ENCODE assay signal across 9 cellular contexts in the genomic region with DNA sequence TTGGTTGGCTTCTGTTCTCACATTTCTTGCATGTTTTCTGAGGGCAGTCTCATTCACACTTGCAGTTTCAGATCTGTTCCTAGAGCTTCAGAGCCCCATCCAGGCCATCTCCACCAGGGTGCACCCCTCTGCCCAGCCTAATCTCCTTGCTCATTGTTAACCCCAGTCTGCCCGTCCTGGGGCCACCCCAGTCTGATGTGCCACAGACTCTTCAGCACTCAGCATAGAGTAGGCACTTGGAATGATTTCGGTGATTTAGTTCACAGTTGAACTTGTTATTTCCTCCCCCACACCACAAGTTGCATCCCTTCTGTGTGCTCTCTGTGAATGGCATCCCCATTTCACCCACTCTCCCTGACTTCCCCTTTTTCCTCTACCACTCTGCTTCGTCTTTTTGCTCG. TPM values are rescaled to one million over a fixed set of nuclear protein-coding genes. Genes with fewer than 3 reads are reported as not detected.
DNase-seq lines count a peak whose midpoint lies in the region; ATAC-seq and TF ChIP-seq lines count a peak whose summit lies in the region.
"Had no signal": no experiment of that assay in that cellular context is flagged by ENCODE, and none has a peak within 500 bp of the region (broad histone marks: within the 10 kb centered on the region; RNA-seq: fewer than 3 reads in every experiment).

No MANE protein-coding gene starts in this region.

- no peak for TF ChIP-seq EP300 in stomach (IDR thresholded peaks at IDR 0.05)

- ATAC-seq in GM21576 (IDR thresholded peaks at IDR 0.05; ENCODE audit: unreplicated experiment) (peak; percentile 83), HG03521 (IDR thresholded peaks at IDR 0.05; ENCODE audit: unreplicated experiment) (peak; percentile 87)

- H3K36me3 ChIP-seq in stomach: no peaks in the 10 kb centered on the region

- no peak for TF ChIP-seq POLR2A in stomach (IDR thresholded peaks at IDR 0.05)

- H3K4me1 Mint-ChIP-seq in immature natural killer cell: peaks cover 24 to 42% of the 10 kb centered on the region in 2 donors

- no peak for TF ChIP-seq CTCF in GM13976 (IDR thresholded peaks at IDR 0.05; ENCODE audit: borderline replicate concordance, control extremely low read depth, extremely low read depth, insufficient read depth, missing control alignments)
- no peak for TF ChIP-seq CTCF in stomach (IDR thresholded peaks at IDR 0.05)

- 73 to 91% (median 88%) methylated on average over 4 of the region's 4 CpGs for WGBS in stomach, 5 donors

- peaks cover 0 to 2% (median 0%) of the 10 kb centered on the region in 3 donors for H3K27me3 Mint-ChIP-seq in immature natural killer cell (ENCODE audit: low read depth in 3 of 3)

- in situ Hi-C loops in GM13976 (cut with MboI; ENCODE audit: low sequenced_read_pairs, unreplicated experiment): no loop called here

- H3K9me3 ChIP-seq in stomach: no peaks in the 10 kb centered on the region
- H3K9me3 ChIP-seq: SK-N-SH had no signal

- H3K4me3 ChIP-seq in stomach: no peak overlapping the region

- DNase-seq in GM13976 (ENCODE audit: low spot score) (peak; percentile 47), immature natural killer cell (peak; percentile 21 to 36 (median 36)), hepatic stellate cell (ENCODE audit: low spot score) (no peak), dermis blood vessel endothelial cell (no peak), stomach (no peak), NCI-H1092 treated with DMSO at 0.1 percent for 48 hours (lab: John Stamatoyannopoulos, UW) (no peak)
- DNase-seq: SK-N-SH had no signal

- no peaks in the 10 kb centered on the region for H3K9me3 Mint-ChIP-seq in immature natural killer cell

- no peaks in the 10 kb centered on the region for H3K27me3 ChIP-seq in stomach

- peak overlapping the region in 5 of 6 donors; percentile 15 to 42 (median 28) for H3K27ac Mint-ChIP-seq in immature natural killer cell

- H3K4me3 Mint-ChIP-seq in immature natural killer cell: peak overlapping the region; percentile 56 to 81 (median 69)

- no peak overlapping the region for H3K27ac ChIP-seq in stomach

- intact Hi-C loops in stomach (cut with DNase I; ENCODE audit: low total_unique reads): no loop called here

- H3K4me1 ChIP-seq in stomach: peaks cover 13 to 49% (median 21%) of the 10 kb centered on the region in 4 donors

- H3K36me3 Mint-ChIP-seq in immature natural killer cell: peaks cover 0 to 3% (median 0%) of the 10 kb centered on the region in 3 donors

RNA-seq across cellular contexts. Expression of a gene that starts 41.3 kb away (rescaled TPM):
- polyA plus RNA-seq in immature natural killer cell (10 to 100 TPM; 17.9 to 30.7 (median 27.7) TPM), stomach (1 to 10 TPM; 4.4 to 7.3 (median 4.7) TPM)
- total RNA-seq in dermis blood vessel endothelial cell (66.5 and 89.7 TPM in 2 replicates), stomach (10 to 100 TPM in 4 of 5 donors, 1 to 10 TPM in 1; 8.1 to 78.8 (median 43.3) TPM)

Comparison
In these comparisons a context has a peak if more than half of its experiments do, and no peak if none do; other contexts are left out.
1. DNase-seq: peak in GM13976 (single experiment) and immature natural killer cell (3 of 3); none in hepatic stellate cell (single experiment), dermis blood vessel endothelial cell (single experiment), stomach (single experiment) and NCI-H1092 treated with DMSO at 0.1 percent for 48 hours (single experiment).